In genomic region chr5:99045864-99046263, GRCh38 we compare ENCODE assay signal across 17 cellular contexts.
DNase-seq lines count a peak whose midpoint lies in the region; ATAC-seq and TF ChIP-seq lines count a peak whose summit lies in the region.
"Had no signal": no experiment of that assay in that cellular context is flagged by ENCODE, and none has a peak within 500 bp of the region (broad histone marks: within the 10 kb centered on the region; RNA-seq: fewer than 3 reads in every experiment).

No MANE protein-coding gene starts in this region.

- peak overlapping the region in 2 of 7 donors; percentile 3 to 24 for H3K4me3 Mint-ChIP-seq in CD8-positive, alpha-beta memory T cell
- no peak overlapping the region for H3K4me3 Mint-ChIP-seq in activated CD8-positive, alpha-beta memory T cell treated with anti-CD3 and anti-CD28 coated beads, Interleukin-2, amount 10 ng/mL, durations not matched to agents 7 days and 5 days
- H3K4me3 Mint-ChIP-seq: CD8-positive, alpha-beta T cell had no signal

- peak overlapping the region; percentile 28 for H3K9ac ChIP-seq in mucosa of stomach (ENCODE audit: low read length)
- H3K9ac ChIP-seq: BLaER1 had no signal

- H3K4me1 Mint-ChIP-seq in CD8-positive, alpha-beta memory T cell, result peaks cover 6 to 16% (median 12%) of the 10 kb centered on the region in 3 donors
- no peaks in the 10 kb centered on the region for H3K4me1 Mint-ChIP-seq in activated CD8-positive, alpha-beta memory T cell treated with anti-CD3 and anti-CD28 coated beads, Interleukin-2, amount 10 ng/mL, durations not matched to agents 7 days and 5 days

- no peaks in the 10 kb centered on the region for H3K9me3 ChIP-seq in CD8-positive, alpha-beta memory T cell (ENCODE audit: low read length)
- H3K9me3 ChIP-seq in mucosa of stomach (ENCODE audit: control insufficient read depth, low read length) (no peaks in the 10 kb centered on the region), PC-9 (ENCODE audit: insufficient read depth, low read depth) (no peaks in the 10 kb centered on the region)

- no peaks in the 10 kb centered on the region for H3K27me3 ChIP-seq in CD8-positive, alpha-beta memory T cell (ENCODE audit: insufficient read depth, low read length, poor library complexity, severe bottlenecking)
- H3K27me3 ChIP-seq in mucosa of stomach (ENCODE audit: control insufficient read depth, insufficient read depth, low read length) (no peaks in the 10 kb centered on the region), PC-9 (ENCODE audit: insufficient read depth, low read depth) (no peaks in the 10 kb centered on the region)
- H3K27me3 ChIP-seq: BLaER1 had no signal

- H3K27ac Mint-ChIP-seq in CD8-positive, alpha-beta memory T cell, result peak overlapping the region in 5 of 8 donors; percentile 31 to 88 (median 54)
- H3K27ac Mint-ChIP-seq in activated CD8-positive, alpha-beta memory T cell treated with anti-CD3 and anti-CD28 coated beads, Interleukin-2, amount 10 ng/mL, durations not matched to agents 7 days and 5 days, result no peak overlapping the region
- H3K27ac Mint-ChIP-seq: CD8-positive, alpha-beta T cell had no signal

- no peak for DNase-seq in CD8-positive, alpha-beta memory T cell
- DNase-seq in iris pigment epithelial cell (ENCODE audit: low read depth) (peak; percentile 28), NCI-H2029 (lab: John Stamatoyannopoulos, UW) (no peak), PC-9 (no peak)
- DNase-seq in activated CD8-positive, alpha-beta memory T cell treated with anti-CD3 and anti-CD28 coated beads, Interleukin-2, amount 10 ng/mL, durations not matched to agents 7 days and 5 days, result no peak
- DNase-seq: CD8-positive, alpha-beta T cell; DMS79 treated with DMSO at 0.1 percent for 48 hours; GOT3; NCI-H1105; NCI-H1694; NCI-H748 treated with DMSO at 0.1 percent for 48 hours; NK-92 treated with Interleukin-12 subunit alpha and Interleukin-12 subunit beta, amount 100 ng/mL, for 24 hours; SHP77 treated with DMSO at 0.1 percent for 48 hours had no signal

- no peak overlapping the region for H3K4me2 ChIP-seq in PC-9
- H3K4me2 ChIP-seq: BLaER1 had no signal

- TF ChIP-seq CTCF in WI38 (IDR thresholded peaks at IDR 0.05; ENCODE audit: low read depth, low read length) (no peak), PC-9 (conservative IDR thresholded peaks at IDR 0.05) (no peak)

- peaks cover 13 to 26% (median 23%) of the 10 kb centered on the region in 5 donors for H3K9me3 Mint-ChIP-seq in CD8-positive, alpha-beta memory T cell
- peaks cover 10% of the 10 kb centered on the region for H3K9me3 Mint-ChIP-seq in activated CD8-positive, alpha-beta memory T cell treated with anti-CD3 and anti-CD28 coated beads, Interleukin-2, amount 10 ng/mL, durations not matched to agents 7 days and 5 days (ENCODE audit: low read depth)

- POLR2A ChIA-PET in CD8-positive, alpha-beta memory T cell (lab: Charles Lee), result no interaction called here
- POLR2A ChIA-PET in PC-9 (lab: Charles Lee; ENCODE audit: unreplicated experiment), result no interaction called here

- no peaks in the 10 kb centered on the region for H3K36me3 ChIP-seq in CD8-positive, alpha-beta memory T cell (ENCODE audit: insufficient read depth, low read length)
- H3K36me3 ChIP-seq in mucosa of stomach (ENCODE audit: control insufficient read depth, insufficient read depth, low read length), result no peaks in the 10 kb centered on the region
- no peaks in the 10 kb centered on the region for H3K36me3 ChIP-seq in PC-9 (ENCODE audit: low read depth)
- H3K36me3 ChIP-seq: BLaER1 had no signal

- no peaks in the 10 kb centered on the region for H3K9me2 ChIP-seq in PC-9 (ENCODE audit: insufficient read depth)

- ATAC-seq in activated CD8-positive, alpha-beta memory T cell treated with anti-CD3 and anti-CD28 coated beads, Interleukin-2, amount 10 ng/mL, durations not matched to agents 7 days and 5 days, result no peak
- ATAC-seq: CD8-positive, alpha-beta T cell; HCT116 had no signal

- H2AFZ ChIP-seq in PC-9, result no peak overlapping the region

- H3K4me3 ChIP-seq in CD8-positive, alpha-beta memory T cell (ENCODE audit: low read length), result no peak overlapping the region
- H3K4me3 ChIP-seq in WI38 (ENCODE audit: low read depth, low read length) (peak overlapping the region; percentile 7; the same call in 1 of the 2 replicates), mucosa of stomach (ENCODE audit: low read length) (no peak overlapping the region), PC-9 (no peak overlapping the region)
- H3K4me3 ChIP-seq: BLaER1 had no signal

- no peaks in the 10 kb centered on the region for H4K20me1 ChIP-seq in PC-9 (ENCODE audit: insufficient read depth)
- H4K20me1 ChIP-seq: BLaER1 had no signal

- no peak overlapping the region for H3K27ac ChIP-seq in CD8-positive, alpha-beta memory T cell (ENCODE audit: low read depth, low read length)
- H3K27ac ChIP-seq in PC-9, result no peak overlapping the region
- H3K27ac ChIP-seq: BLaER1 had no signal

- H3K36me3 Mint-ChIP-seq in CD8-positive, alpha-beta memory T cell, result peaks cover 6 to 32% (median 10%) of the 10 kb centered on the region in 3 donors
- H3K36me3 Mint-ChIP-seq in activated CD8-positive, alpha-beta memory T cell treated with anti-CD3 and anti-CD28 coated beads, Interleukin-2, amount 10 ng/mL, durations not matched to agents 7 days and 5 days, result peaks cover 6% of the 10 kb centered on the region

- CTCF ChIA-PET in CD8-positive, alpha-beta memory T cell (lab: Charles Lee), result no interaction called here
- CTCF ChIA-PET in activated CD8-positive, alpha-beta memory T cell treated with anti-CD3 and anti-CD28 coated beads, Interleukin-2, amount 10 ng/mL, durations not matched to agents 7 days and 5 days (lab: Charles Lee), result interaction anchor here (1.2 to 1.6 kb wide), 3 partner anchors 8 to 15 kb away, joined by 3 to 4 read pairs (median 3); no protein-coding TSS in a partner anchor
- CTCF ChIA-PET in PC-9 (lab: Charles Lee), result no interaction called here

- intact Hi-C loops in PC-9 (cut with micrococcal nuclease; ENCODE audit: unreplicated experiment), result no loop called here

- H3K4me1 ChIP-seq in CD8-positive, alpha-beta memory T cell (ENCODE audit: insufficient read depth, low read length), result no peaks in the 10 kb centered on the region
- H3K4me1 ChIP-seq in mucosa of stomach (ENCODE audit: control insufficient read depth, insufficient read depth, low read length), result peaks cover 4% of the 10 kb centered on the region
- H3K4me1 ChIP-seq in PC-9 (replicated peaks; ENCODE audit: insufficient read depth), result no peaks in the 10 kb centered on the region
- H3K4me1 ChIP-seq: BLaER1 had no signal

- no peaks in the 10 kb centered on the region for H3K79me2 ChIP-seq in PC-9 (ENCODE audit: low read depth)

- no TSS peak for BruUV-seq in PC-9 (replicated peaks; lab: Mats Ljungman, UMichigan)

- no peaks in the 10 kb centered on the region for H3K27me3 Mint-ChIP-seq in CD8-positive, alpha-beta memory T cell
- no peaks in the 10 kb centered on the region for H3K27me3 Mint-ChIP-seq in activated CD8-positive, alpha-beta memory T cell treated with anti-CD3 and anti-CD28 coated beads, Interleukin-2, amount 10 ng/mL, durations not matched to agents 7 days and 5 days

- H3F3A ChIP-seq in PC-9 (ENCODE audit: insufficient read depth, low read depth), result no peaks in the 10 kb centered on the region
